In genomic region chr2:119659601-119660342, GRCh38 we compare ENCODE assay signal across 9 cellular contexts. TPM values are rescaled to one million over a fixed set of nuclear protein-coding genes. Genes with fewer than 3 reads are reported as not detected.
DNase-seq lines count a peak whose midpoint lies in the region; ATAC-seq and TF ChIP-seq lines count a peak whose summit lies in the region.
"Had no signal": no experiment of that assay in that cellular context is flagged by ENCODE, and none has a peak within 500 bp of the region (broad histone marks: within the 10 kb centered on the region; RNA-seq: fewer than 3 reads in every experiment).

No MANE protein-coding gene starts in this region.

- ATAC-seq in WTC11, result peak; percentile 80

- H3K27me3 Mint-ChIP-seq in WTC11 (ENCODE audit: low read depth), result peaks cover 2% of the 10 kb centered on the region; the same call in 1 of the 2 replicates
- H3K27me3 Mint-ChIP-seq in activated T-helper 2 cell treated with anti-CD3 and anti-CD28 coated beads, Interferon-gamma antibody, Interleukin-2, Interleukin-4, amounts not matched to agents 10 μg/mL and 5 μg/mL and 100 μg/mL, durations not matched to agents 14 hours and 24 hours and 36 hours (ENCODE audit: low read depth), result peaks cover 9% of the 10 kb centered on the region

- peaks cover 8% of the 10 kb centered on the region for H3K9me3 Mint-ChIP-seq in WTC11
- peaks cover under 1% of the 10 kb centered on the region for H3K9me3 Mint-ChIP-seq in activated T-helper 2 cell treated with anti-CD3 and anti-CD28 coated beads, Interferon-gamma antibody, Interleukin-2, Interleukin-4, amounts not matched to agents 10 μg/mL and 5 μg/mL and 100 μg/mL, durations not matched to agents 14 hours and 24 hours and 36 hours

- H3K4me3 ChIP-seq in NB4 (ENCODE audit: low read depth, low read length) (no peak overlapping the region), esophagus squamous epithelium (no peak overlapping the region), osteoblast (ENCODE audit: insufficient read depth, low read length) (no peak overlapping the region)

- H3K4me1 Mint-ChIP-seq in WTC11, result no peaks in the 10 kb centered on the region
- H3K4me1 Mint-ChIP-seq in activated T-helper 2 cell treated with anti-CD3 and anti-CD28 coated beads, Interferon-gamma antibody, Interleukin-2, Interleukin-4, amounts not matched to agents 10 μg/mL and 5 μg/mL and 100 μg/mL, durations not matched to agents 14 hours and 24 hours and 36 hours (ENCODE audit: low read depth), result peaks cover 4% of the 10 kb centered on the region

- H3K4me1 ChIP-seq in esophagus squamous epithelium (no peaks in the 10 kb centered on the region), osteoblast (ENCODE audit: insufficient read depth, low read length) (no peaks in the 10 kb centered on the region)

- CTCF ChIA-PET in WTC11 (lab: Charles Lee), result interaction anchor here (0.5 to 1.8 kb wide), 13 partner anchors 10 to 679 kb away, joined by 3 to 8 read pairs (median 4); no protein-coding TSS in a partner anchor

- no peak overlapping the region for H3K4me2 ChIP-seq in osteoblast (ENCODE audit: insufficient read depth, low read length)

- H3K27me3 ChIP-seq in esophagus squamous epithelium (peaks cover 0 to 19% (median 0%) of the 10 kb centered on the region in 4 donors), osteoblast (ENCODE audit: insufficient read depth, low read length) (no peaks in the 10 kb centered on the region)

- H3K27ac ChIP-seq in esophagus squamous epithelium (no peak overlapping the region), osteoblast (ENCODE audit: low read depth, low read length) (no peak overlapping the region)

- no peak overlapping the region for H2AFZ ChIP-seq in osteoblast (ENCODE audit: low read length)

- TF ChIP-seq POLR2A in NB4 (IDR thresholded peaks at IDR 0.05; ENCODE audit: extremely low read depth, insufficient read length) (no peak), esophagus squamous epithelium (IDR thresholded peaks at IDR 0.05) (no peak)

- H3K4me3 Mint-ChIP-seq in WTC11, result no peak overlapping the region
- H3K4me3 Mint-ChIP-seq in activated T-helper 2 cell treated with anti-CD3 and anti-CD28 coated beads, Interferon-gamma antibody, Interleukin-2, Interleukin-4, amounts not matched to agents 10 μg/mL and 5 μg/mL and 100 μg/mL, durations not matched to agents 14 hours and 24 hours and 36 hours (ENCODE audit: low read depth), result no peak overlapping the region
- H3K4me3 Mint-ChIP-seq: activated naive CD8-positive, alpha-beta T cell had no signal

- no peaks in the 10 kb centered on the region for H3K36me3 Mint-ChIP-seq in WTC11
- no peaks in the 10 kb centered on the region for H3K36me3 Mint-ChIP-seq in activated T-helper 2 cell treated with anti-CD3 and anti-CD28 coated beads, Interferon-gamma antibody, Interleukin-2, Interleukin-4, amounts not matched to agents 10 μg/mL and 5 μg/mL and 100 μg/mL, durations not matched to agents 14 hours and 24 hours and 36 hours (ENCODE audit: low read depth)

- DNase-seq in activated gamma-delta T cell treated with Interleukin-2 at 50 U/mL for 16 hours (peak; percentile 23), activated gamma-delta T cell (lab: John Stamatoyannopoulos, UW) (no peak), NB4 (ENCODE audit: low read depth) (peak; percentile 66), WTC11 (ENCODE audit: low spot score) (peak; percentile 63), esophagus squamous epithelium (lab: John Stamatoyannopoulos, UW) (no peak), osteoblast (ENCODE audit: insufficient read length, low spot score, missing footprints) (no peak), ureter (ENCODE audit: low spot score) (no peak)
- DNase-seq in activated T-helper 2 cell treated with anti-CD3 and anti-CD28 coated beads, Interferon-gamma antibody, Interleukin-2, Interleukin-4, amounts not matched to agents 10 μg/mL and 5 μg/mL and 100 μg/mL, durations not matched to agents 14 hours and 24 hours and 36 hours (ENCODE audit: low spot score), result no peak

- TF ChIP-seq CTCF in NB4 (IDR thresholded peaks at IDR 0.05; ENCODE audit: low read depth, low read length) (peak; percentile 87), WTC11 (IDR thresholded peaks at IDR 0.05) (peak; percentile 80), esophagus squamous epithelium (IDR thresholded peaks at IDR 0.05) (peak; percentile 47 to 80 (median 70)), osteoblast (IDR thresholded peaks at IDR 0.05; ENCODE audit: extremely low read depth, low read depth, low read length) (peak; percentile 96)

- H3K79me2 ChIP-seq in osteoblast (ENCODE audit: insufficient read depth, low read length), result no peaks in the 10 kb centered on the region

- intact Hi-C loops in esophagus squamous epithelium (cut with DNase I), result loop anchor here (5.0 kb wide), 1 partner anchor 252 kb away; no protein-coding TSS in a partner anchor
- intact Hi-C loops in activated T-helper 2 cell treated with anti-CD3 and anti-CD28 coated beads, Interferon-gamma antibody, Interleukin-2, Interleukin-4, amounts not matched to agents 10 μg/mL and 5 μg/mL and 100 μg/mL, durations not matched to agents 14 hours and 24 hours and 36 hours (cut with micrococcal nuclease), result loop anchor here (2.0 kb wide), 1 partner anchor 19 kb away; no protein-coding TSS in a partner anchor

- POLR2A ChIA-PET in WTC11 (lab: Charles Lee), result no interaction called here

- H3K27ac Mint-ChIP-seq in WTC11, result no peak overlapping the region
- H3K27ac Mint-ChIP-seq in activated T-helper 2 cell treated with anti-CD3 and anti-CD28 coated beads, Interferon-gamma antibody, Interleukin-2, Interleukin-4, amounts not matched to agents 10 μg/mL and 5 μg/mL and 100 μg/mL, durations not matched to agents 14 hours and 24 hours and 36 hours, result no peak overlapping the region
- H3K27ac Mint-ChIP-seq: activated naive CD8-positive, alpha-beta T cell had no signal

- no peaks in the 10 kb centered on the region for H4K20me1 ChIP-seq in osteoblast (ENCODE audit: insufficient read depth, low read length)

- no peaks in the 10 kb centered on the region for H3K9me3 ChIP-seq in esophagus squamous epithelium
- no peaks in the 10 kb centered on the region for H3K9me3 ChIP-seq in osteoblast (ENCODE audit: low read depth, low read length)

- whole genome bisulfite sequencing in esophagus squamous epithelium, 2 donors, result 54 to 59% methylated on average over 8 of the region's 8 CpGs

- H3K36me3 ChIP-seq in esophagus squamous epithelium, result no peaks in the 10 kb centered on the region
- no peaks in the 10 kb centered on the region for H3K36me3 ChIP-seq in osteoblast (ENCODE audit: insufficient read depth, low read length)

TF ChIP-seq in WTC11, 78 proteins besides CTCF, POLR2A, EP300 and RAD21 (continues in another document):
- TF ChIP-seq ELF4 (CRISPR knock-in tag; IDR thresholded peaks at IDR 0.05; ENCODE audit: low read depth) (no peak), ZNF219 (CRISPR knock-in tag; IDR thresholded peaks at IDR 0.05; ENCODE audit: borderline replicate concordance) (no peak), TCF7 (CRISPR knock-in tag; IDR thresholded peaks at IDR 0.05; ENCODE audit: low read depth) (no peak), PREB (CRISPR knock-in tag; IDR thresholded peaks at IDR 0.05; ENCODE audit: borderline replicate concordance) (no peak), PRRX2 (CRISPR knock-in tag; IDR thresholded peaks at IDR 0.05) (no peak), NR2C2 (CRISPR knock-in tag; IDR thresholded peaks at IDR 0.05) (no peak), MYBL2 (CRISPR knock-in tag; IDR thresholded peaks at IDR 0.05) (no peak)
- TF ChIP-seq, protein P1, sequence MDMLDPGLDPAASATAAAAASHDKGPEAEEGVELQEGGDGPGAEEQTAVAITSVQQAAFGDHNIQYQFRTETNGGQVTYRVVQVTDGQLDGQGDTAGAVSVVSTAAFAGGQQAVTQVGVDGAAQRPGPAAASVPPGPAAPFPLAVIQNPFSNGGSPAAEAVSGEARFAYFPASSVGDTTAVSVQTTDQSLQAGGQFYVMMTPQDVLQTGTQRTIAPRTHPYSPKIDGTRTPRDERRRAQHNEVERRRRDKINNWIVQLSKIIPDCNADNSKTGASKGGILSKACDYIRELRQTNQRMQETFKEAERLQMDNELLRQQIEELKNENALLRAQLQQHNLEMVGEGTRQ (CRISPR knock-in tag; IDR thresholded peaks at IDR 0.05), result no peak

RNA-seq across cellular contexts. Expression of gene TMEM177, which starts 19.2 kb away (rescaled TPM):
- total RNA-seq in WTC11 (2021) (33.5 to 41.1 TPM (median 34.1 TPM) in 3 replicates), esophagus squamous epithelium (10 to 100 TPM in 1 of 4 donors, 1 to 10 TPM in 3; 4.0 to 14.4 (median 6.1) TPM), osteoblast (7.4 and 8.0 TPM in 2 replicates), ureter (18.9 TPM)
- total RNA-seq in activated T-helper 2 cell treated with anti-CD3 and anti-CD28 coated beads, Interferon-gamma antibody, Interleukin-2, Interleukin-4, amounts not matched to agents 10 μg/mL and 5 μg/mL and 100 μg/mL, durations not matched to agents 14 hours and 24 hours and 36 hours, result 16.9 and 17.0 TPM in 2 replicates

Comparison
In these comparisons a context has a peak if more than half of its experiments do, and no peak if none do; other contexts are left out.
1. DNase-seq: peak in activated gamma-delta T cell treated with Interleukin-2 at 50 U/mL for 16 hours (single experiment), NB4 (single experiment) and WTC11 (single experiment); none in activated gamma-delta T cell (single experiment), esophagus squamous epithelium (single experiment), osteoblast (single experiment), ureter (single experiment) and activated T-helper 2 cell treated with anti-CD3 and anti-CD28 coated beads, Interferon-gamma antibody, Interleukin-2, Interleukin-4, amounts not matched to agents 10 μg/mL and 5 μg/mL and 100 μg/mL, durations not matched to agents 14 hours and 24 hours and 36 hours (single experiment).
2. Peak in every context shown above with its lines, with median percentiles within 50 percentile points of each other: CTCF ChIP-seq.